9 cellular contexts compared by ENCODE assay signal in the genomic region with DNA sequence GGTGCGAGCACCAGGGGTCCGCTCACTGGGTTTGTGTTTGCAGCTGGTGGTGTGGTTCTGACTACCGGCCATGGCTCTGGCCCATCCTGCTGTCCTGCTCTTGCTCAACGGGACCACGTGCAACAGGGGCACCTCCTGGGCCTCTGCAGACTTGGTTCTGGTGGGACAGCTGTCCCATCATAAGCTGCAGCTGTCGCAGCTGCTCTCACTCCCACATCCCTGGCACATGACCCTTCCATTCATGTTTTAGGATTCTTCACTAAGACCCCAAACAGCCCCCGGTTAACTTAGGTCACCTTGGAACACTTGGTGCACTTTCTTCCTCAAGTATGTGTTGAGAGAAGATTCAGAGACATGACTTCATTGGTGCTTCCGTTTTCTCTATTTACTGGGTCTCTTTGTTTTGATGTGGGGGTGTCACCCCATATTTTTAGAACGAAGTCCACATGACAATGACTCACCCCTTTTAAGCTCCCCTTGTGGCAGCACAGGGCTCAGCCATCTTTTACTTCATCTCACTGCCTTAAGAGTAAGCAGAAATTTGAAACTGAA.
A peak's percentile ranks its signal among the peaks of the same experiment; 100 is the strongest.
DNase-seq lines count a peak whose midpoint lies in the region; ATAC-seq, FAIRE-seq and TF ChIP-seq lines count a peak whose summit lies in the region.
"Had no signal": no experiment of that assay in that cellular context is flagged by ENCODE, and none has a peak within 500 bp of the region (broad histone marks: within the 10 kb centered on the region; RNA-seq: fewer than 3 reads in every experiment).

No MANE protein-coding gene starts in this region.

- CTCF ChIA-PET in activated CD4-positive, alpha-beta T cell treated with anti-CD3 and anti-CD28 coated beads for 36 hours (lab: Charles Lee) = interaction anchor here (0.8 to 1.4 kb wide), 2 partner anchors 102 to 121 kb away, joined by 3 read pairs; no protein-coding TSS in a partner anchor

- H3K9me3 Mint-ChIP-seq in activated CD4-positive, alpha-beta T cell treated with anti-CD3 and anti-CD28 coated beads for 36 hours (ENCODE audit: low read depth) = no peaks in the 10 kb centered on the region

- peak; percentile 51 for TF ChIP-seq CTCF in choroid plexus epithelial cell (conservative IDR thresholded peaks at IDR 0.05; ENCODE audit: low read depth, low read length)

- H3K27ac Mint-ChIP-seq in activated CD4-positive, alpha-beta T cell treated with anti-CD3 and anti-CD28 coated beads for 36 hours = peak overlapping the region; percentile 39

- H3K4me3 Mint-ChIP-seq in activated CD4-positive, alpha-beta T cell treated with anti-CD3 and anti-CD28 coated beads for 36 hours = no peak overlapping the region

- no peak for FAIRE-seq in HTR-8/SVneo (lab: Jason Lieb, UNC)
- FAIRE-seq: A549 had no signal

- DNase-seq in activated CD4-positive, alpha-beta T cell treated with anti-CD3 and anti-CD28 coated beads for 36 hours = no peak
- no peak for DNase-seq in activated CD4-positive, alpha-beta T cell treated with anti-CD3 and anti-CD28 coated beads for 48 hours
- DNase-seq in choroid plexus epithelial cell (ENCODE audit: low read depth) = peak; percentile 45
- DNase-seq in stromal cell of bone marrow (ENCODE audit: low read depth) = peak; percentile 48
- no peak for DNase-seq in NCI-H526 (lab: John Stamatoyannopoulos, UW)
- no peak for DNase-seq in HTR-8/SVneo (ENCODE audit: insufficient read length, low spot score)

- peaks cover 11% of the 10 kb centered on the region for H3K27me3 Mint-ChIP-seq in activated CD4-positive, alpha-beta T cell treated with anti-CD3 and anti-CD28 coated beads for 36 hours

- intact Hi-C loops in activated CD4-positive, alpha-beta T cell treated with anti-CD3 and anti-CD28 coated beads for 36 hours (cut with DNase I, micrococcal nuclease) = no loop called here

- POLR2A ChIA-PET in activated CD4-positive, alpha-beta T cell treated with anti-CD3 and anti-CD28 coated beads for 36 hours (lab: Charles Lee) = no interaction called here

- H3K4me1 Mint-ChIP-seq in activated CD4-positive, alpha-beta T cell treated with anti-CD3 and anti-CD28 coated beads for 36 hours = peaks cover 4% of the 10 kb centered on the region

- no peaks in the 10 kb centered on the region for H3K36me3 Mint-ChIP-seq in activated CD4-positive, alpha-beta T cell treated with anti-CD3 and anti-CD28 coated beads for 36 hours (ENCODE audit: low read depth)

- H3K4me3 ChIP-seq in choroid plexus epithelial cell (ENCODE audit: low read depth, low read length) = no peak overlapping the region
- H3K4me3 ChIP-seq: A549 had no signal

- ATAC-seq in activated CD4-positive, alpha-beta T cell treated with anti-CD3 and anti-CD28 coated beads for 36 hours = peak; percentile 70
- peak; percentile 47 for ATAC-seq in HG03432 (IDR thresholded peaks at IDR 0.05; ENCODE audit: unreplicated experiment)
- no peak for ATAC-seq in HG03196 (IDR thresholded peaks at IDR 0.05; ENCODE audit: unreplicated experiment)
- ATAC-seq: A549 had no signal

Comparison
In these comparisons a context has a peak if more than half of its experiments do, and no peak if none do; other contexts are left out.
1. DNase-seq: peak in choroid plexus epithelial cell (single experiment) and stromal cell of bone marrow (single experiment); none in activated CD4-positive, alpha-beta T cell treated with anti-CD3 and anti-CD28 coated beads for 36 hours (single experiment), activated CD4-positive, alpha-beta T cell treated with anti-CD3 and anti-CD28 coated beads for 48 hours (single experiment), NCI-H526 (0 of 2) and HTR-8/SVneo (single experiment).